ENCODE assay signal across 12 cellular contexts in the genomic region with DNA sequence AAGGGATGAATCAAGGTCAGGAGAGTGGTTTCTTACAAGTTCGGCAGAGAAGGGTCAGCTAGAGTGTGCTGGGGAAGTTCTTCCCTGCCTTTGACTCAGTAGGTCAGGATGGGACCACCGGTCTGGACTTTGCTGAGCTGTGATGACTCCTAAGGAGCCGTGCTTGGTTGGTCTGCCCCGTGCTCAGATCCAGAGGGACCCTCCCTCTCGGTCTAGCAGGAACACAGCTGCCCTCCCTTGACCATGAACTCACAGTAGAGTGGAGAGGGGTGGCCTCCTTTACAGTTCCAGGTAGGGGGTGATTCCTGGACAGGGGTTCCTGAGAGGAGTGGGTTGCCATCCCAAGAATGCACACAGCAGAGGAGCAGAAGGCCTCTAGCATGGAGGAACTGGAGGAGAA. TPM values are rescaled to one million over a fixed set of nuclear protein-coding genes. Genes with fewer than 3 reads are reported as not detected.
DNase-seq lines count a peak whose midpoint lies in the region; ATAC-seq and TF ChIP-seq lines count a peak whose summit lies in the region.
"Had no signal": no experiment of that assay in that cellular context is flagged by ENCODE, and none has a peak within 500 bp of the region (broad histone marks: within the 10 kb centered on the region; RNA-seq: fewer than 3 reads in every experiment).

No MANE protein-coding gene starts in this region.

- H3K9ac ChIP-seq in NT2/D1 (ENCODE audit: insufficient read length, low read depth) (peak overlapping the region; percentile 76), smooth muscle cell (ENCODE audit: low read depth) (no peak overlapping the region)

- H3K4me3 ChIP-seq in NT2/D1 (ENCODE audit: insufficient read length, low read depth) (no peak overlapping the region), smooth muscle cell (no peak overlapping the region), esophagus squamous epithelium (no peak overlapping the region)

- H3K36me3 ChIP-seq in NT2/D1 (ENCODE audit: insufficient read depth, insufficient read length, low read length): peaks cover 84% of the 10 kb centered on the region
- H3K36me3 ChIP-seq in smooth muscle cell (ENCODE audit: low read depth): peaks cover 5% of the 10 kb centered on the region
- H3K36me3 ChIP-seq in esophagus squamous epithelium: peaks cover 28 to 86% (median 57%) of the 10 kb centered on the region in 3 donors

- peaks cover 79% of the 10 kb centered on the region for H3K79me2 ChIP-seq in smooth muscle cell (ENCODE audit: low read depth)

- intact Hi-C loops in esophagus squamous epithelium (cut with DNase I): no loop called here

- H3K27ac Mint-ChIP-seq in activated CD8-positive, alpha-beta memory T cell treated with anti-CD3 and anti-CD28 coated beads, Interleukin-2, amount 10 ng/mL, durations not matched to agents 7 days and 5 days: peak overlapping the region; percentile 77
- H3K27ac Mint-ChIP-seq in central memory CD8-positive, alpha-beta T cell (ENCODE audit: low read depth): no peak overlapping the region

- peaks cover 76% of the 10 kb centered on the region for H3K4me1 Mint-ChIP-seq in activated CD8-positive, alpha-beta memory T cell treated with anti-CD3 and anti-CD28 coated beads, Interleukin-2, amount 10 ng/mL, durations not matched to agents 7 days and 5 days
- peaks cover 64% of the 10 kb centered on the region for H3K4me1 Mint-ChIP-seq in central memory CD8-positive, alpha-beta T cell

- H3K27me3 ChIP-seq in NT2/D1 (ENCODE audit: insufficient read depth, insufficient read length) (no peaks in the 10 kb centered on the region), smooth muscle cell (ENCODE audit: low read depth) (no peaks in the 10 kb centered on the region), esophagus squamous epithelium (no peaks in the 10 kb centered on the region)

- peak overlapping the region; percentile 27 for H3K4me3 Mint-ChIP-seq in activated CD8-positive, alpha-beta memory T cell treated with anti-CD3 and anti-CD28 coated beads, Interleukin-2, amount 10 ng/mL, durations not matched to agents 7 days and 5 days
- H3K4me3 Mint-ChIP-seq in central memory CD8-positive, alpha-beta T cell: peak overlapping the region; percentile 29
- H3K4me3 Mint-ChIP-seq: immature natural killer cell had no signal

- TF ChIP-seq CTCF in smooth muscle cell (IDR thresholded peaks at IDR 0.05; ENCODE audit: borderline replicate concordance, insufficient read depth, poor library complexity, severe bottlenecking) (no peak), esophagus squamous epithelium (IDR thresholded peaks at IDR 0.05) (no peak)

- no peak for DNase-seq in activated CD8-positive, alpha-beta memory T cell treated with anti-CD3 and anti-CD28 coated beads, Interleukin-2, amount 10 ng/mL, durations not matched to agents 7 days and 5 days
- DNase-seq in activated CD8-positive, alpha-beta memory T cell treated with anti-CD3 and anti-CD28 coated beads, Interleukin-2, amount 50 U/mL, for 4 hours: no peak
- DNase-seq in NT2/D1 (ENCODE audit: low read depth, low spot score) (no peak), smooth muscle cell (lab: John Stamatoyannopoulos, UW; ENCODE audit: unreplicated experiment) (no peak), esophagus squamous epithelium (lab: John Stamatoyannopoulos, UW) (no peak), activated gamma-delta T cell treated with Interleukin-2 at 50 U/mL for 16 hours (no peak)
- DNase-seq in central memory CD8-positive, alpha-beta T cell (ENCODE audit: low spot score in 2 of 2): no peak
- DNase-seq: immature natural killer cell; NCI-H345; stimulated activated CD4-positive, alpha-beta T cell treated with anti-CD3 and anti-CD28 coated beads, Interleukin-4, amount 100 ng/mL, for 4 hours had no signal

- WGBS in smooth muscle cell (ENCODE audit: low lambda C conversion rate): 94% methylated on average over 5 of the region's 5 CpGs
- 90 to 95% methylated on average over 2 to 3 of the region's 5 CpGs for WGBS in esophagus squamous epithelium, 2 donors

- peaks cover 66% of the 10 kb centered on the region for H3K36me3 Mint-ChIP-seq in activated CD8-positive, alpha-beta memory T cell treated with anti-CD3 and anti-CD28 coated beads, Interleukin-2, amount 10 ng/mL, durations not matched to agents 7 days and 5 days
- H3K36me3 Mint-ChIP-seq in central memory CD8-positive, alpha-beta T cell (ENCODE audit: insufficient read depth): peaks cover 62% of the 10 kb centered on the region

- H3K9me3 ChIP-seq in NT2/D1 (ENCODE audit: insufficient read depth, low read length) (no peaks in the 10 kb centered on the region), smooth muscle cell (replicated peaks; ENCODE audit: low read depth) (no peaks in the 10 kb centered on the region), esophagus squamous epithelium (no peaks in the 10 kb centered on the region)

- peaks cover 15% of the 10 kb centered on the region for H3F3A ChIP-seq in smooth muscle cell (ENCODE audit: low read depth)

- no peak for TF ChIP-seq POLR2A in esophagus squamous epithelium (IDR thresholded peaks at IDR 0.05)

- ATAC-seq in activated CD8-positive, alpha-beta memory T cell treated with anti-CD3 and anti-CD28 coated beads, Interleukin-2, amount 10 ng/mL, durations not matched to agents 7 days and 5 days: no peak
- ATAC-seq in central memory CD8-positive, alpha-beta T cell (replicated peaks; ENCODE audit: extremely low read depth, poor library complexity, severe bottlenecking): no peak
- no peak for ATAC-seq in GM21717 (IDR thresholded peaks at IDR 0.05; ENCODE audit: unreplicated experiment)

- H3K9me3 Mint-ChIP-seq in activated CD8-positive, alpha-beta memory T cell treated with anti-CD3 and anti-CD28 coated beads, Interleukin-2, amount 10 ng/mL, durations not matched to agents 7 days and 5 days (ENCODE audit: low read depth): no peaks in the 10 kb centered on the region
- H3K9me3 Mint-ChIP-seq in central memory CD8-positive, alpha-beta T cell: no peaks in the 10 kb centered on the region
- H3K9me3 Mint-ChIP-seq: immature natural killer cell had no signal

- CTCF ChIA-PET in activated CD8-positive, alpha-beta memory T cell treated with anti-CD3 and anti-CD28 coated beads, Interleukin-2, amount 10 ng/mL, durations not matched to agents 7 days and 5 days (lab: Charles Lee): interaction anchor here (0.7 to 16.7 kb wide), 6 partner anchors 9 to 127 kb away, joined by 3 to 260 read pairs (median 11); a partner anchor contains a TSS

- H3K4me1 ChIP-seq in NT2/D1 (ENCODE audit: insufficient read depth, insufficient read length) (peaks cover 18% of the 10 kb centered on the region), smooth muscle cell (ENCODE audit: low read depth) (peaks cover 17% of the 10 kb centered on the region), esophagus squamous epithelium (peaks cover 17 to 89% (median 52%) of the 10 kb centered on the region in 3 donors)

- H3K27me3 Mint-ChIP-seq in activated CD8-positive, alpha-beta memory T cell treated with anti-CD3 and anti-CD28 coated beads, Interleukin-2, amount 10 ng/mL, durations not matched to agents 7 days and 5 days: no peaks in the 10 kb centered on the region
- no peaks in the 10 kb centered on the region for H3K27me3 Mint-ChIP-seq in central memory CD8-positive, alpha-beta T cell

- no peak overlapping the region for H2AFZ ChIP-seq in smooth muscle cell (ENCODE audit: low read depth)

- H3K4me2 ChIP-seq in smooth muscle cell: no peak overlapping the region

- H3K27ac ChIP-seq in smooth muscle cell (ENCODE audit: low read depth) (peak overlapping the region; percentile 1), esophagus squamous epithelium (no peak overlapping the region)

- H4K20me1 ChIP-seq in smooth muscle cell (ENCODE audit: low read depth): peaks cover 90% of the 10 kb centered on the region

RNA-seq across cellular contexts. Expression of a gene that starts 4.3 kb away (rescaled TPM):
- 1,000 to 10,000 TPM; 3,135 to 3,310 TPM for total RNA-seq in activated CD8-positive, alpha-beta memory T cell treated with anti-CD3 and anti-CD28 coated beads, Interleukin-2, amount 10 ng/mL, durations not matched to agents 7 days and 5 days
- total RNA-seq in smooth muscle cell (970 and 1,345 TPM in 2 replicates), esophagus squamous epithelium (1,000 to 10,000 TPM in 3 of 4 donors, 100 to 1,000 TPM in 1; 922 to 1,801 (median 1,460) TPM)
- polyA plus RNA-seq in smooth muscle cell: 2,105 and 2,361 TPM in 2 replicates

RNA-seq across cellular contexts. Expression of a gene that starts 12.7 kb away (rescaled TPM):
- 1 to 10 TPM; 4.0 to 4.1 TPM for total RNA-seq in activated CD8-positive, alpha-beta memory T cell treated with anti-CD3 and anti-CD28 coated beads, Interleukin-2, amount 10 ng/mL, durations not matched to agents 7 days and 5 days
- total RNA-seq in smooth muscle cell (not detected in 2 replicates), esophagus squamous epithelium (1 to 10 TPM in 2 of 4 donors, not detected in 2; 1.7 to 3.1 TPM)
- polyA plus RNA-seq in smooth muscle cell: 0.28 and 0.41 TPM in 2 replicates
- total RNA-seq: osteocyte had no signal

RNA-seq across cellular contexts. Expression of a gene that starts 18.6 kb away (rescaled TPM):
- total RNA-seq in activated CD8-positive, alpha-beta memory T cell treated with anti-CD3 and anti-CD28 coated beads, Interleukin-2, amount 10 ng/mL, durations not matched to agents 7 days and 5 days: 100 to 1,000 TPM; 545 to 682 TPM
- total RNA-seq in smooth muscle cell (24.2 and 24.3 TPM in 2 replicates), esophagus squamous epithelium (10 to 100 TPM; 31.0 to 59.5 (median 56.2) TPM)
- polyA plus RNA-seq in smooth muscle cell: 69.6 and 78.6 TPM in 2 replicates

RNA-seq across cellular contexts. Expression of a gene that starts 19.5 kb away (rescaled TPM):
- total RNA-seq in activated CD8-positive, alpha-beta memory T cell treated with anti-CD3 and anti-CD28 coated beads, Interleukin-2, amount 10 ng/mL, durations not matched to agents 7 days and 5 days: not detected
- total RNA-seq in smooth muscle cell (not detected in 2 replicates), esophagus squamous epithelium (not detected)
- polyA plus RNA-seq in smooth muscle cell: not detected in 2 replicates
- total RNA-seq: osteocyte had no signal
- polyA plus RNA-seq: immature natural killer cell had no signal

RNA-seq across cellular contexts. Expression of a gene that starts 19.9 kb away (rescaled TPM):
- total RNA-seq in activated CD8-positive, alpha-beta memory T cell treated with anti-CD3 and anti-CD28 coated beads, Interleukin-2, amount 10 ng/mL, durations not matched to agents 7 days and 5 days: not detected
- total RNA-seq in smooth muscle cell (not detected in 2 replicates), esophagus squamous epithelium (not detected)
- not detected in 2 replicates for polyA plus RNA-seq in smooth muscle cell
- total RNA-seq: osteocyte had no signal
- polyA plus RNA-seq: immature natural killer cell had no signal

Comparison
In these comparisons a context has a peak if more than half of its experiments do, and no peak if none do; other contexts are left out.
1. RNA of a gene that starts 18.6 kb away (total RNA-seq): 545 to 682 TPM in activated CD8-positive, alpha-beta memory T cell treated with anti-CD3 and anti-CD28 coated beads, Interleukin-2, amount 10 ng/mL, durations not matched to agents 7 days and 5 days; 31.0 to 59.5 TPM in esophagus squamous epithelium and 24.2 to 24.3 TPM in smooth muscle cell; every median in the first group is over 4 times any median in the second.